In the genomic region with DNA sequence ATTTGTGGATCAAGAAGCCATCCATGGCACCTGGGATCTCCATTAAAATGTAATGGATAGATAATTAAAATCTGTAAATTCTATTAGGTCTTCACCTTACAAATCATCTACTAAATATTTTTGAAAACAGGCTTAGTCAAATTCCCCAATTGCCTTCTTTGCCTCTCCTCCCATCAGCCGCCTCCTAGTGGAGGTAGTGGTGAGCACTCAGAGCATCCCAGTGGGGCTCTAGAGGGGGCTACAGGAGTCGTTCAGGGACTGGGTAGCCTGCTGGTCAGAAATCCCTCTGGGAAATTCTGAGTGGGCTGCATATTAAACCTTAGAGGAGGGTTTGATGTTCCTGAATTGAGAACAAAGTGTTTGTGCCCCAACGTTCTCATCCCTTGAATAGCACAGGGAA, we compare ENCODE assay signal across 25 cellular contexts. TPM values are rescaled to one million over a fixed set of nuclear protein-coding genes. Genes with fewer than 3 reads are reported as not detected.
"Had no signal": no experiment of that assay in that cellular context is flagged by ENCODE, and none has a peak within 500 bp of the region (broad histone marks: within the 10 kb centered on the region; RNA-seq: fewer than 3 reads in every experiment).

No MANE protein-coding gene starts in this region.

- H3K4me3 ChIP-seq: hepatocyte, pancreas, sigmoid colon, smooth muscle cell, testis, uterus had no signal

- H3K79me2 ChIP-seq: hepatocyte had no signal

- H2AFZ ChIP-seq: hepatocyte had no signal

- FAIRE-seq: astrocyte, pancreas had no signal

- H3K4me1 Mint-ChIP-seq: activated naive CD8-positive, alpha-beta T cell treated with anti-CD3 and anti-CD28 coated beads for 36 hours had no signal

- H3K27me3 Mint-ChIP-seq: activated CD4-positive, alpha-beta memory T cell treated with anti-CD3 and anti-CD28 coated beads for 36 hours had no signal

- DNase-seq: activated CD4-positive, alpha-beta memory T cell treated with anti-CD3 and anti-CD28 coated beads for 36 hours; activated CD4-positive, alpha-beta T cell treated with anti-CD3 and anti-CD28 coated beads for 48 hours; activated naive CD4-positive, alpha-beta T cell treated with Interleukin-2 at 50 U/mL for 16 hours; activated naive CD8-positive, alpha-beta T cell treated with anti-CD3 and anti-CD28 coated beads for 36 hours; activated T-cell treated with anti-CD3 and anti-CD28 coated beads, Interleukin-2, amount 50 U/mL, for 48 hours; central memory CD4-positive, alpha-beta T cell; dermis blood vessel endothelial cell; effector CD8-positive, alpha-beta T cell; foreskin melanocyte; left ventricle myocardium superior; mammary epithelial cell; pancreas; sigmoid colon; stimulated activated CD4-positive, alpha-beta T cell treated with anti-CD3 and anti-CD28 coated beads, Interleukin-2, amount 100 ng/mL, for 48 hours; stimulated activated CD8-positive, alpha-beta memory T cell treated with anti-CD3 and anti-CD28 coated beads, Interleukin-4, amount 100 ng/mL, for 48 hours; stimulated activated naive CD4-positive, alpha-beta T cell; testis; trophoblast cell; uterus had no signal

- H3K4me2 ChIP-seq: hepatocyte, smooth muscle cell had no signal

- H3K27me3 ChIP-seq: sigmoid colon, testis, uterus had no signal

- H3K9me3 Mint-ChIP-seq: activated CD4-positive, alpha-beta memory T cell treated with anti-CD3 and anti-CD28 coated beads for 36 hours; activated naive CD8-positive, alpha-beta T cell treated with anti-CD3 and anti-CD28 coated beads for 36 hours; natural killer cell treated with Interleukin-12 subunit alpha and Interleukin-12 subunit beta and Interleukin-15 and Interleukin-18, amount 100 ng/mL, for 72 hours had no signal

- H3K4me1 ChIP-seq: pancreas, testis, uterus had no signal

- ATAC-seq: esophagus mucosa; left ventricle myocardium superior; natural killer cell treated with Interleukin-12 subunit alpha and Interleukin-12 subunit beta and Interleukin-15 and Interleukin-18, amount 100 ng/mL, for 72 hours; pancreas had no signal

- H3K36me3 ChIP-seq: neutrophil, pancreas, sigmoid colon, uterus had no signal

- H3K9me3 ChIP-seq: neutrophil, pancreas, sigmoid colon, testis, uterus had no signal

- H3K27ac ChIP-seq: hepatocyte, neutrophil, pancreas, sigmoid colon, testis, uterus had no signal

- H3K27ac Mint-ChIP-seq: activated CD4-positive, alpha-beta memory T cell treated with anti-CD3 and anti-CD28 coated beads for 36 hours; activated naive CD8-positive, alpha-beta T cell treated with anti-CD3 and anti-CD28 coated beads for 36 hours; natural killer cell treated with Interleukin-12 subunit alpha and Interleukin-12 subunit beta and Interleukin-15 and Interleukin-18, amount 100 ng/mL, for 72 hours had no signal

- H3K36me3 Mint-ChIP-seq: activated CD4-positive, alpha-beta memory T cell treated with anti-CD3 and anti-CD28 coated beads for 36 hours; activated naive CD8-positive, alpha-beta T cell treated with anti-CD3 and anti-CD28 coated beads for 36 hours; natural killer cell treated with Interleukin-12 subunit alpha and Interleukin-12 subunit beta and Interleukin-15 and Interleukin-18, amount 100 ng/mL, for 72 hours had no signal

- H3K4me3 Mint-ChIP-seq: activated CD4-positive, alpha-beta memory T cell treated with anti-CD3 and anti-CD28 coated beads for 36 hours; activated naive CD8-positive, alpha-beta T cell treated with anti-CD3 and anti-CD28 coated beads for 36 hours; natural killer cell treated with Interleukin-12 subunit alpha and Interleukin-12 subunit beta and Interleukin-15 and Interleukin-18, amount 100 ng/mL, for 72 hours had no signal

RNA-seq across cellular contexts. Expression of a gene that starts 20.8 kb away (rescaled TPM):
- total RNA-seq: activated CD4-positive, alpha-beta memory T cell treated with anti-CD3 and anti-CD28 coated beads for 36 hours; activated naive CD8-positive, alpha-beta T cell treated with anti-CD3 and anti-CD28 coated beads for 36 hours; astrocyte; dermis blood vessel endothelial cell; esophagus mucosa; hepatocyte; left ventricle myocardium superior; mammary epithelial cell; natural killer cell treated with Interleukin-12 subunit alpha and Interleukin-12 subunit beta and Interleukin-15 and Interleukin-18, amount 100 ng/mL, for 72 hours; pancreas; smooth muscle cell; testis; uterus had no signal
- polyA plus RNA-seq: hepatocyte, mammary epithelial cell, pancreas, sigmoid colon, smooth muscle cell had no signal
